In genomic region chr13:100898431-100898830, GRCh38 we compare ENCODE assay signal across 16 cellular contexts.
DNase-seq lines count a peak whose midpoint lies in the region; TF ChIP-seq lines count a peak whose summit lies in the region.
"Had no signal": no experiment of that assay in that cellular context is flagged by ENCODE, and none has a peak within 500 bp of the region (broad histone marks: within the 10 kb centered on the region; RNA-seq: fewer than 3 reads in every experiment).

No MANE protein-coding gene starts in this region.

- no peak overlapping the region for H3K4me3 ChIP-seq in fibroblast of mammary gland (ENCODE audit: control insufficient read depth, low read depth, low read length)
- H3K4me3 ChIP-seq: GM23338 had no signal

- no peak for TF ChIP-seq CTCF in fibroblast of mammary gland (conservative IDR thresholded peaks at IDR 0.05; ENCODE audit: control insufficient read depth, insufficient read depth, low read depth, low read length)

- DNase-seq in HCEC 1CT: peak; percentile 22
- peak; percentile 57 for DNase-seq in LHCN-M2 (ENCODE audit: low read depth)
- peak; percentile 79 for DNase-seq in fibroblast of mammary gland (ENCODE audit: low read depth)
- no peak for DNase-seq in islet precursor cell
- DNase-seq in GM19240 (ENCODE audit: insufficient read length, low spot score): no peak
- DNase-seq in HUDEP-2 (lab: John Stamatoyannopoulos, UW; ENCODE audit: unreplicated experiment in 76 of 76): no peak
- DNase-seq: C1 segment of cervical spinal cord; Calu3; CD4-positive, alpha-beta memory T cell; COR-L47; DMS53; DMS79 treated with DMSO at 0.1 percent for 48 hours; GF-D8; H9; HFFc6 had no signal

Comparison
In these comparisons a context has a peak if more than half of its experiments do, and no peak if none do; other contexts are left out.
1. DNase-seq: peak in HCEC 1CT (single experiment), LHCN-M2 (single experiment) and fibroblast of mammary gland (single experiment); none in islet precursor cell (single experiment), GM19240 (single experiment) and HUDEP-2 (0 of 76).